Comparison of ENCODE assay signal across 29 cellular contexts in the genomic region with DNA sequence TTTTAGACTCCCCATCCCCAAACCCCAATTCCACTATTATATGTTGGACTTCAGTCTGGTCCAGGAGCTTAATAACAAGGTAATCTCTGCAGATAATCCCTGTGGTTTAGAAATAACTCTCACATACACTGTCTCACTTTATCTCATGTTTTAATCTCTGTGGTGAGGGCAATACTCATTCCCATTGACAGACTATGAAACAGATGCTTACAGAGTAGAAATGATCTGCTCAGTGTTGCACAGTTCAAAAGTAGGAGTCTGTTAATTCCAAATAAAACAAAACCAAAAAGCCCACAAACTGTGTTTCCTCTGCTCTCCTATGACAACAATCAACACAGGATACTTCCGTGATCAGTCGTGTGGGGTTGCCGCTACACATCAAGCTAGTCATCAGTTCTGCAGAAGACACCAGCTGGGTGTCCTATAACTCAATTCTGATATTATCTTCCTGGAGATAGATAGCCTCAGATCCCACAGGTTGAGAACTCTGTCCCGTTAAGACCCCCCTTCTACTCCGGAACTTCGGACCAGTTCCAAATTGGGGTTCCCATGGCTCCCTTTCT. TPM values are rescaled to one million over a fixed set of nuclear protein-coding genes. Genes with fewer than 3 reads are reported as not detected.
DNase-seq lines count a peak whose midpoint lies in the region; ATAC-seq and TF ChIP-seq lines count a peak whose summit lies in the region.
"Had no signal": no experiment of that assay in that cellular context is flagged by ENCODE, and none has a peak within 500 bp of the region (broad histone marks: within the 10 kb centered on the region; RNA-seq: fewer than 3 reads in every experiment).

No MANE protein-coding gene starts in this region.

- peak; percentile 65 for ATAC-seq in activated CD4-positive, alpha-beta T cell treated with anti-CD3 and anti-CD28 coated beads for 36 hours
- peak; percentile 95 for ATAC-seq in DND-41 (ENCODE audit: insufficient read depth, low read depth)
- no peak for ATAC-seq in HG02973 (IDR thresholded peaks at IDR 0.05; ENCODE audit: unreplicated experiment)
- ATAC-seq: left colon had no signal

- no peak overlapping the region for H3K4me3 ChIP-seq in DND-41 (ENCODE audit: low read depth in 1 of 2, low read length in 2 of 2)
- no peak overlapping the region for H3K4me3 ChIP-seq in fibroblast of villous mesenchyme (ENCODE audit: low read depth, low read length)
- H3K4me3 ChIP-seq in OCI-LY7 (ENCODE audit: low read depth, low read length, poor library complexity, severe bottlenecking): no peak overlapping the region
- H3K4me3 ChIP-seq: HAP-1, ovary, SJCRH30, skin epidermis, stomach, thyroid gland, vagina had no signal

- CTCF ChIA-PET in activated CD4-positive, alpha-beta T cell treated with anti-CD3 and anti-CD28 coated beads for 36 hours (lab: Charles Lee): interaction anchor here (0.8 to 1.4 kb wide), 3 partner anchors 9 to 149 kb away, joined by 3 to 4 read pairs (median 3); no protein-coding TSS in a partner anchor
- CTCF ChIA-PET in activated CD4-positive, alpha-beta T cell treated with anti-CD3 and anti-CD28 coated beads, Interleukin-2, amount 10 ng/mL, durations not matched to agents 7 days and 5 days (lab: Charles Lee): no interaction called here
- CTCF ChIA-PET in OCI-LY7 (lab: Charles Lee; ENCODE audit: unreplicated experiment): no interaction called here

- H3K36me3 Mint-ChIP-seq in activated CD4-positive, alpha-beta T cell treated with anti-CD3 and anti-CD28 coated beads for 36 hours (ENCODE audit: low read depth): no peaks in the 10 kb centered on the region
- no peaks in the 10 kb centered on the region for H3K36me3 Mint-ChIP-seq in activated CD4-positive, alpha-beta T cell treated with anti-CD3 and anti-CD28 coated beads, Interleukin-2, amount 10 ng/mL, durations not matched to agents 7 days and 5 days (ENCODE audit: low read depth)
- no peaks in the 10 kb centered on the region for H3K36me3 Mint-ChIP-seq in T-helper 2 cell treated with Interferon-gamma antibody and Interleukin-4, amounts not matched to agents 5 μg/mL and 100 μg/mL, for 36 hours (ENCODE audit: low read depth)
- H3K36me3 Mint-ChIP-seq: activated naive CD4-positive, alpha-beta T cell treated with anti-CD3 and anti-CD28 coated beads, Interleukin-2, amount 10 ng/mL, durations not matched to agents 7 days and 5 days; CD14-positive monocyte; immature natural killer cell had no signal

- H3K4me1 ChIP-seq in DND-41 (ENCODE audit: insufficient read depth, low read length) (peaks cover 16% of the 10 kb centered on the region), OCI-LY7 (ENCODE audit: insufficient read depth, low read length, poor library complexity, severe bottlenecking) (no peaks in the 10 kb centered on the region)
- H3K4me1 ChIP-seq: HAP-1 had no signal

- no peak overlapping the region for H3K4me3 Mint-ChIP-seq in activated CD4-positive, alpha-beta T cell treated with anti-CD3 and anti-CD28 coated beads for 36 hours
- no peak overlapping the region for H3K4me3 Mint-ChIP-seq in activated CD4-positive, alpha-beta T cell treated with anti-CD3 and anti-CD28 coated beads, Interleukin-2, amount 10 ng/mL, durations not matched to agents 7 days and 5 days
- H3K4me3 Mint-ChIP-seq in T-helper 2 cell treated with Interferon-gamma antibody and Interleukin-4, amounts not matched to agents 5 μg/mL and 100 μg/mL, for 36 hours: peak overlapping the region; percentile 8
- H3K4me3 Mint-ChIP-seq: activated naive CD4-positive, alpha-beta T cell treated with anti-CD3 and anti-CD28 coated beads, Interleukin-2, amount 10 ng/mL, durations not matched to agents 7 days and 5 days; CD14-positive monocyte; immature natural killer cell; nephron had no signal

- TF ChIP-seq CTCF in DND-41 (IDR thresholded peaks at IDR 0.05; ENCODE audit: borderline replicate concordance, extremely low read depth, low read length, poor library complexity, severe bottlenecking): no peak
- no peak for TF ChIP-seq CTCF in fibroblast of villous mesenchyme (IDR thresholded peaks at IDR 0.05; ENCODE audit: insufficient read depth, low read depth, low read length)
- no peak for TF ChIP-seq CTCF in OCI-LY7 (conservative IDR thresholded peaks at IDR 0.05; ENCODE audit: low read length)

- intact Hi-C loops in activated CD4-positive, alpha-beta T cell treated with anti-CD3 and anti-CD28 coated beads for 36 hours (cut with DNase I, micrococcal nuclease): no loop called here
- intact Hi-C loops in OCI-LY7 (cut with micrococcal nuclease; ENCODE audit: unreplicated experiment): no loop called here

- no peaks in the 10 kb centered on the region for H3K36me3 ChIP-seq in DND-41 (ENCODE audit: insufficient read depth, low read length)
- H3K36me3 ChIP-seq in OCI-LY7 (ENCODE audit: insufficient read depth, low read length): no peaks in the 10 kb centered on the region
- H3K36me3 ChIP-seq: HAP-1, ovary, SJCRH30, stomach, thyroid gland, vagina had no signal

- no peaks in the 10 kb centered on the region for H3K9me3 Mint-ChIP-seq in activated CD4-positive, alpha-beta T cell treated with anti-CD3 and anti-CD28 coated beads for 36 hours (ENCODE audit: low read depth)
- peaks cover 1% of the 10 kb centered on the region for H3K9me3 Mint-ChIP-seq in activated CD4-positive, alpha-beta T cell treated with anti-CD3 and anti-CD28 coated beads, Interleukin-2, amount 10 ng/mL, durations not matched to agents 7 days and 5 days
- H3K9me3 Mint-ChIP-seq in T-helper 2 cell treated with Interferon-gamma antibody and Interleukin-4, amounts not matched to agents 5 μg/mL and 100 μg/mL, for 36 hours: peaks cover 2% of the 10 kb centered on the region
- H3K9me3 Mint-ChIP-seq: immature natural killer cell had no signal

- no peaks in the 10 kb centered on the region for H3K9me2 ChIP-seq in OCI-LY7 (ENCODE audit: insufficient read depth, low read length)

- peaks cover 11% of the 10 kb centered on the region for H3K4me1 Mint-ChIP-seq in activated CD4-positive, alpha-beta T cell treated with anti-CD3 and anti-CD28 coated beads for 36 hours
- peaks cover 11% of the 10 kb centered on the region for H3K4me1 Mint-ChIP-seq in activated CD4-positive, alpha-beta T cell treated with anti-CD3 and anti-CD28 coated beads, Interleukin-2, amount 10 ng/mL, durations not matched to agents 7 days and 5 days
- H3K4me1 Mint-ChIP-seq in T-helper 2 cell treated with Interferon-gamma antibody and Interleukin-4, amounts not matched to agents 5 μg/mL and 100 μg/mL, for 36 hours (ENCODE audit: low read depth): peaks cover 16% of the 10 kb centered on the region
- H3K4me1 Mint-ChIP-seq: CD14-positive monocyte, immature natural killer cell, nephron had no signal

- peak; percentile 17 for DNase-seq in activated CD4-positive, alpha-beta T cell treated with anti-CD3 and anti-CD28 coated beads for 36 hours
- DNase-seq in activated CD4-positive, alpha-beta T cell treated with anti-CD3 and anti-CD28 coated beads, Interleukin-2, amount 10 ng/mL, durations not matched to agents 7 days and 5 days: no peak
- DNase-seq in DND-41 (peak; percentile 55), fibroblast of villous mesenchyme (ENCODE audit: low read depth) (peak; percentile 83), hypothalamus (lab: John Stamatoyannopoulos, UW) (no peak), OCI-LY7 (ENCODE audit: low spot score) (no peak)
- DNase-seq in T-helper 2 cell treated with Interferon-gamma antibody and Interleukin-4, amounts not matched to agents 5 μg/mL and 100 μg/mL, for 36 hours (ENCODE audit: low spot score): peak; percentile 51
- DNase-seq: activated CD4-positive, CD25-positive, alpha-beta regulatory T cell; activated naive CD4-positive, alpha-beta T cell treated with anti-CD3 and anti-CD28 coated beads, Interleukin-2, amount 10 ng/mL, durations not matched to agents 7 days and 5 days; anterior cingulate cortex; GDM1; immature natural killer cell; Kasumi-1; left colon; NCI-H1048; NCI-H1694 treated with DMSO at 0.1 percent for 48 hours; NCI-H446; NCI-H774; ovary; RPMI8226; stomach; thyroid gland had no signal

- H3K79me2 ChIP-seq in DND-41 (ENCODE audit: insufficient read depth, low read length) (no peaks in the 10 kb centered on the region), OCI-LY7 (ENCODE audit: insufficient read depth, low read depth, low read length) (no peaks in the 10 kb centered on the region)

- H3K9me3 ChIP-seq in DND-41 (ENCODE audit: insufficient read depth, low read length, severe bottlenecking): no peaks in the 10 kb centered on the region
- no peaks in the 10 kb centered on the region for H3K9me3 ChIP-seq in OCI-LY7 (ENCODE audit: low read length)
- H3K9me3 ChIP-seq: HAP-1, ovary, stomach, thyroid gland, vagina had no signal

- POLR2A ChIA-PET in activated CD4-positive, alpha-beta T cell treated with anti-CD3 and anti-CD28 coated beads for 36 hours (lab: Charles Lee): no interaction called here
- POLR2A ChIA-PET in activated CD4-positive, alpha-beta T cell treated with anti-CD3 and anti-CD28 coated beads, Interleukin-2, amount 10 ng/mL, durations not matched to agents 7 days and 5 days (lab: Charles Lee): interaction anchor here (0.6 kb wide), 1 partner anchor 118 kb away, joined by 3 read pairs; no protein-coding TSS in a partner anchor
- POLR2A ChIA-PET in OCI-LY7 (lab: Charles Lee): interaction anchor here (0.6 kb wide), 2 partner anchors 375 to 1316 kb away, joined by 3 to 5 read pairs; no protein-coding TSS in a partner anchor

- H3K27me3 Mint-ChIP-seq in activated CD4-positive, alpha-beta T cell treated with anti-CD3 and anti-CD28 coated beads for 36 hours: peaks cover 13% of the 10 kb centered on the region
- H3K27me3 Mint-ChIP-seq in activated CD4-positive, alpha-beta T cell treated with anti-CD3 and anti-CD28 coated beads, Interleukin-2, amount 10 ng/mL, durations not matched to agents 7 days and 5 days: peaks cover 20% of the 10 kb centered on the region
- peaks cover 36% of the 10 kb centered on the region for H3K27me3 Mint-ChIP-seq in T-helper 2 cell treated with Interferon-gamma antibody and Interleukin-4, amounts not matched to agents 5 μg/mL and 100 μg/mL, for 36 hours (ENCODE audit: low read depth)

- no peak overlapping the region for H3K27ac ChIP-seq in DND-41 (ENCODE audit: low read length)
- no peak overlapping the region for H3K27ac ChIP-seq in OCI-LY7 (ENCODE audit: low read depth, low read length, poor library complexity, severe bottlenecking)
- H3K27ac ChIP-seq: ovary, SJCRH30, skin epidermis, stomach, thyroid gland, vagina had no signal

- no peak overlapping the region for H3K27ac Mint-ChIP-seq in activated CD4-positive, alpha-beta T cell treated with anti-CD3 and anti-CD28 coated beads for 36 hours
- H3K27ac Mint-ChIP-seq in activated CD4-positive, alpha-beta T cell treated with anti-CD3 and anti-CD28 coated beads, Interleukin-2, amount 10 ng/mL, durations not matched to agents 7 days and 5 days: no peak overlapping the region
- no peak overlapping the region for H3K27ac Mint-ChIP-seq in T-helper 2 cell treated with Interferon-gamma antibody and Interleukin-4, amounts not matched to agents 5 μg/mL and 100 μg/mL, for 36 hours
- H3K27ac Mint-ChIP-seq: activated naive CD4-positive, alpha-beta T cell treated with anti-CD3 and anti-CD28 coated beads, Interleukin-2, amount 10 ng/mL, durations not matched to agents 7 days and 5 days; CD14-positive monocyte; nephron had no signal

- no TSS peak for BruUV-seq in OCI-LY7 (replicated peaks; lab: Mats Ljungman, UMichigan)

- H3K27me3 ChIP-seq in DND-41 (ENCODE audit: insufficient read depth, low read length, poor library complexity): no peaks in the 10 kb centered on the region
- H3K27me3 ChIP-seq: ovary, SJCRH30, thyroid gland, vagina had no signal

- H3K4me2 ChIP-seq in DND-41 (ENCODE audit: insufficient read depth, low read length): no peak overlapping the region
- H3K4me2 ChIP-seq in OCI-LY7 (ENCODE audit: low read length): no peak overlapping the region

- no peak overlapping the region for H2AFZ ChIP-seq in DND-41 (ENCODE audit: low read depth, low read length)
- H2AFZ ChIP-seq in OCI-LY7 (ENCODE audit: low read length): no peak overlapping the region

- H3K9ac ChIP-seq in DND-41 (ENCODE audit: low read depth, low read length): no peak overlapping the region

- H4K20me1 ChIP-seq in DND-41 (ENCODE audit: insufficient read depth, low read length) (peaks cover 6% of the 10 kb centered on the region), OCI-LY7 (ENCODE audit: insufficient read depth, low read length) (no peaks in the 10 kb centered on the region)

RNA-seq across cellular contexts. Expression of a gene that starts 26.3 kb away (rescaled TPM):
- 10 to 100 TPM; 15.9 to 16.7 TPM for total RNA-seq in activated CD4-positive, alpha-beta T cell treated with anti-CD3 and anti-CD28 coated beads for 36 hours
- 10 to 100 TPM; 15.4 to 21.5 TPM for total RNA-seq in activated CD4-positive, alpha-beta T cell treated with anti-CD3 and anti-CD28 coated beads, Interleukin-2, amount 10 ng/mL, durations not matched to agents 7 days and 5 days
- 3.9 and 7.8 TPM in 2 replicates for total RNA-seq in fibroblast of villous mesenchyme
- total RNA-seq in OCI-LY7 (2014; rRNA removed; shearing (Covaris generic)): 12.3 and 13.9 TPM in 2 replicates
- 28.7 TPM in 2 replicates for total RNA-seq in OCI-LY7 (2022)

Comparison
In these comparisons a context has a peak if more than half of its experiments do, and no peak if none do; other contexts are left out.
1. DNase-seq: peak in activated CD4-positive, alpha-beta T cell treated with anti-CD3 and anti-CD28 coated beads for 36 hours (single experiment), DND-41 (single experiment), T-helper 2 cell treated with Interferon-gamma antibody and Interleukin-4, amounts not matched to agents 5 μg/mL and 100 μg/mL, for 36 hours (single experiment) and fibroblast of villous mesenchyme (single experiment); none in activated CD4-positive, alpha-beta T cell treated with anti-CD3 and anti-CD28 coated beads, Interleukin-2, amount 10 ng/mL, durations not matched to agents 7 days and 5 days (single experiment), hypothalamus (0 of 51) and OCI-LY7 (single experiment).